1 cellular context compared by ENCODE assay signal in the genomic region with DNA sequence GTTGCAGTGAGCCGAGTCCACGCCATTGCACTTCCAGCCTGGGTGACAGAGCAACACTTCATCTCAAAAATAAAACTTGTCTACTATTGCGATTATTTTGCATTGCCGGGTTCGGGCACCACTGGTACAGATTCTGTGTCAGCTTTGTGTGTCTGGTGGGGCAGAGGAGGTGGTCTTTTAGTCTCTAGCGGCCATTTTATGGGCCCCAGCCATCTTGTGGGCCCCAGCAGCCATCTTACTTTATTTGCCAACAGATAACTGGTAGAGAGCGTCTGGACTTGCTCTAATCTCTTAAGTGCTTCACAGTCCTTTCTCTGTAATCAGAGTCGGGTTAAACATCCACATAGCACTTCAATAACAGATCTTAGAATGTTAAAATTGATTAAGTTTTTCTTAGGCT.
TF ChIP-seq lines count a peak whose summit lies in the region.

No MANE protein-coding gene starts in this region.

TF ChIP-seq in GM12878, 131 proteins besides CTCF, POLR2A, EP300 and RAD21:
- TF ChIP-seq POLR2AphosphoS5 (IDR thresholded peaks at IDR 0.05; ENCODE audit: low read length) (no peak), ZSCAN29 (IDR thresholded peaks at IDR 0.05) (no peak), YY1 (IDR thresholded peaks at IDR 0.05; ENCODE audit: low read depth, low read length) (peak; percentile 95)
- TF ChIP-seq, protein P1, sequence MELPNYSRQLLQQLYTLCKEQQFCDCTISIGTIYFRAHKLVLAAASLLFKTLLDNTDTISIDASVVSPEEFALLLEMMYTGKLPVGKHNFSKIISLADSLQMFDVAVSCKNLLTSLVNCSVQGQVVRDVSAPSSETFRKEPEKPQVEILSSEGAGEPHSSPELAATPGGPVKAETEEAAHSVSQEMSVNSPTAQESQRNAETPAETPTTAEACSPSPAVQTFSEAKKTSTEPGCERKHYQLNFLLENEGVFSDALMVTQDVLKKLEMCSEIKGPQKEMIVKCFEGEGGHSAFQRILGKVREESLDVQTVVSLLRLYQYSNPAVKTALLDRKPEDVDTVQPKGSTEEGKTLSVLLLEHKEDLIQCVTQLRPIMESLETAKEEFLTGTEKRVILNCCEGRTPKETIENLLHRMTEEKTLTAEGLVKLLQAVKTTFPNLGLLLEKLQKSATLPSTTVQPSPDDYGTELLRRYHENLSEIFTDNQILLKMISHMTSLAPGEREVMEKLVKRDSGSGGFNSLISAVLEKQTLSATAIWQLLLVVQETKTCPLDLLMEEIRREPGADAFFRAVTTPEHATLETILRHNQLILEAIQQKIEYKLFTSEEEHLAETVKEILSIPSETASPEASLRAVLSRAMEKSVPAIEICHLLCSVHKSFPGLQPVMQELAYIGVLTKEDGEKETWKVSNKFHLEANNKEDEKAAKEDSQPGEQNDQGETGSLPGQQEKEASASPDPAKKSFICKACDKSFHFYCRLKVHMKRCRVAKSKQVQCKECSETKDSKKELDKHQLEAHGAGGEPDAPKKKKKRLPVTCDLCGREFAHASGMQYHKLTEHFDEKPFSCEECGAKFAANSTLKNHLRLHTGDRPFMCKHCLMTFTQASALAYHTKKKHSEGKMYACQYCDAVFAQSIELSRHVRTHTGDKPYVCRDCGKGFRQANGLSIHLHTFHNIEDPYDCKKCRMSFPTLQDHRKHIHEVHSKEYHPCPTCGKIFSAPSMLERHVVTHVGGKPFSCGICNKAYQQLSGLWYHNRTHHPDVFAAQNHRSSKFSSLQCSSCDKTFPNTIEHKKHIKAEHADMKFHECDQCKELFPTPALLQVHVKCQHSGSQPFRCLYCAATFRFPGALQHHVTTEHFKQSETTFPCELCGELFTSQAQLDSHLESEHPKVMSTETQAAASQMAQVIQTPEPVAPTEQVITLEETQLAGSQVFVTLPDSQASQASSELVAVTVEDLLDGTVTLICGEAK (IDR thresholded peaks at IDR 0.05; ENCODE audit: borderline replicate concordance) = no peak
